Comparison of ENCODE assay signal across 14 cellular contexts in genomic region chr17:2947996-2948550, GRCh38.
"Had no signal": no experiment of that assay in that cellular context is flagged by ENCODE, and none has a peak within 500 bp of the region (broad histone marks: within the 10 kb centered on the region; RNA-seq: fewer than 3 reads in every experiment).

No MANE protein-coding gene starts in this region.

- H3K27ac ChIP-seq: pancreas, SK-N-MC, tibial nerve had no signal

- H3K4me3 Mint-ChIP-seq: activated CD8-positive, alpha-beta T cell treated with anti-CD3 and anti-CD28 coated beads, Interleukin-2, amount 10 ng/mL, durations not matched to agents 7 days and 5 days; activated T-helper 1 cell treated with anti-CD3 and anti-CD28 coated beads, Interleukin-12 subunit alpha, Interleukin-12 subunit beta, Interleukin-2, Interleukin-4 antibody, amounts not matched to agents 30 ng/mL and 10 ng/mL and 1 ng/mL, durations not matched to agents 14 hours and 24 hours and 36 hours had no signal

- DNase-seq: activated CD4-positive, alpha-beta T cell treated with anti-CD3 and anti-CD28 coated beads for 48 hours; activated CD8-positive, alpha-beta memory T cell treated with anti-CD3 and anti-CD28 coated beads, Interleukin-2, amount 50 U/mL, for 48 hours; activated CD8-positive, alpha-beta T cell treated with anti-CD3 and anti-CD28 coated beads, Interleukin-2, amount 10 ng/mL, durations not matched to agents 7 days and 5 days; activated naive CD4-positive, alpha-beta T cell; caudate nucleus; dermis blood vessel endothelial cell; immature natural killer cell; mammary epithelial cell; retina; T-helper 1 cell had no signal

- H3K27ac Mint-ChIP-seq: activated CD8-positive, alpha-beta T cell treated with anti-CD3 and anti-CD28 coated beads, Interleukin-2, amount 10 ng/mL, durations not matched to agents 7 days and 5 days; activated T-helper 1 cell treated with anti-CD3 and anti-CD28 coated beads, Interleukin-12 subunit alpha, Interleukin-12 subunit beta, Interleukin-2, Interleukin-4 antibody, amounts not matched to agents 30 ng/mL and 10 ng/mL and 1 ng/mL, durations not matched to agents 14 hours and 24 hours and 36 hours had no signal

- FAIRE-seq: pancreas had no signal

- H3K4me1 ChIP-seq: pancreas, tibial nerve had no signal

- H3K27me3 ChIP-seq: pancreas, tibial nerve had no signal

- ATAC-seq: activated CD8-positive, alpha-beta T cell treated with anti-CD3 and anti-CD28 coated beads, Interleukin-2, amount 10 ng/mL, durations not matched to agents 7 days and 5 days had no signal

- H3K36me3 ChIP-seq: pancreas, tibial nerve had no signal

- H3K36me3 Mint-ChIP-seq: immature natural killer cell had no signal

- H3K4me3 ChIP-seq: pancreas, SK-N-MC, tibial nerve had no signal

- H3K9me3 ChIP-seq: pancreas, tibial nerve had no signal

- H3K9me3 Mint-ChIP-seq: activated T-helper 1 cell treated with anti-CD3 and anti-CD28 coated beads, Interleukin-12 subunit alpha, Interleukin-12 subunit beta, Interleukin-2, Interleukin-4 antibody, amounts not matched to agents 30 ng/mL and 10 ng/mL and 1 ng/mL, durations not matched to agents 14 hours and 24 hours and 36 hours; immature natural killer cell had no signal
